In genomic region chr20:31988430-31989015, GRCh38 we compare ENCODE assay signal across 20 cellular contexts. TPM values are rescaled to one million over a fixed set of nuclear protein-coding genes. Genes with fewer than 3 reads are reported as not detected.
DNase-seq lines count a peak whose midpoint lies in the region; ATAC-seq, FAIRE-seq and TF ChIP-seq lines count a peak whose summit lies in the region.
"Had no signal": no experiment of that assay in that cellular context is flagged by ENCODE, and none has a peak within 500 bp of the region (broad histone marks: within the 10 kb centered on the region; RNA-seq: fewer than 3 reads in every experiment).

No MANE protein-coding gene starts in this region.

- intact Hi-C loops in left colon (cut with DNase I, micrococcal nuclease): no loop called here

- H3K4me3 ChIP-seq in A549: no peak overlapping the region
- H3K4me3 ChIP-seq: SJCRH30 had no signal

- TF ChIP-seq RAD21 in A549 (conservative IDR thresholded peaks at IDR 0.05 in 1 of 2, IDR thresholded peaks at IDR 0.05 in 1 of 2): no peak

- H3K4me1 ChIP-seq in A549: peaks cover 22% of the 10 kb centered on the region

- H3K27ac Mint-ChIP-seq in activated naive CD8-positive, alpha-beta T cell treated with anti-CD3 and anti-CD28 coated beads, Interleukin-2, amount 50 U/mL, for 24 hours: no peak overlapping the region
- peak overlapping the region; percentile 1 for H3K27ac Mint-ChIP-seq in glutamatergic neuron (ENCODE audit: unreplicated experiment)

- no peak for TF ChIP-seq EP300 in A549 (IDR thresholded peaks at IDR 0.05)

- H3K9me3 Mint-ChIP-seq in activated naive CD8-positive, alpha-beta T cell treated with anti-CD3 and anti-CD28 coated beads, Interleukin-2, amount 50 U/mL, for 24 hours: no peaks in the 10 kb centered on the region
- peaks cover 15% of the 10 kb centered on the region for H3K9me3 Mint-ChIP-seq in glutamatergic neuron (ENCODE audit: unreplicated experiment)

- no peak for FAIRE-seq in A549 (lab: Jason Lieb, UNC)
- FAIRE-seq: G401.6 had no signal

- peak overlapping the region; percentile 67 to 82 for H3K27ac ChIP-seq in A549
- H3K27ac ChIP-seq: C4-2B, SJCRH30 had no signal

- ATAC-seq in A549 (peak in 1 of 2 experiments; percentile 35; a peak in 3 of 6 replicates), HG03025 (IDR thresholded peaks at IDR 0.05; ENCODE audit: low FRiP score, unreplicated experiment) (no peak), left colon (no peak)
- ATAC-seq in activated naive CD8-positive, alpha-beta T cell treated with anti-CD3 and anti-CD28 coated beads, Interleukin-2, amount 50 U/mL, for 24 hours: peak; percentile 85

- peaks cover 7% of the 10 kb centered on the region for H3K4me1 Mint-ChIP-seq in activated naive CD8-positive, alpha-beta T cell treated with anti-CD3 and anti-CD28 coated beads, Interleukin-2, amount 50 U/mL, for 24 hours
- peaks cover 37% of the 10 kb centered on the region for H3K4me1 Mint-ChIP-seq in glutamatergic neuron (ENCODE audit: low read depth, unreplicated experiment)

- TF ChIP-seq POLR2A in A549 (IDR thresholded peaks at IDR 0.05; ENCODE audit: low read length): no peak

- H3K36me3 Mint-ChIP-seq in activated naive CD8-positive, alpha-beta T cell treated with anti-CD3 and anti-CD28 coated beads, Interleukin-2, amount 50 U/mL, for 24 hours (ENCODE audit: low read depth): no peaks in the 10 kb centered on the region
- peaks cover 4% of the 10 kb centered on the region for H3K36me3 Mint-ChIP-seq in glutamatergic neuron (ENCODE audit: unreplicated experiment)

- POLR2A ChIA-PET in A549 (lab: Yijun Ruan, JAX): no interaction called here

- CTCF ChIA-PET in A549 (lab: Yijun Ruan, JAX): interaction anchor here (0.6 to 1.7 kb wide), 5 partner anchors 16 to 165 kb away, joined by 3 to 6 read pairs (median 3); no protein-coding TSS in a partner anchor

- H3K9me3 ChIP-seq in A549: no peaks in the 10 kb centered on the region
- H3K9me3 ChIP-seq: SJCRH30 had no signal

- peaks cover 9% of the 10 kb centered on the region for H3K27me3 Mint-ChIP-seq in activated naive CD8-positive, alpha-beta T cell treated with anti-CD3 and anti-CD28 coated beads, Interleukin-2, amount 50 U/mL, for 24 hours
- peaks cover 16% of the 10 kb centered on the region for H3K27me3 Mint-ChIP-seq in glutamatergic neuron (ENCODE audit: unreplicated experiment)

- no peak overlapping the region for H3K4me3 Mint-ChIP-seq in activated naive CD8-positive, alpha-beta T cell treated with anti-CD3 and anti-CD28 coated beads, Interleukin-2, amount 50 U/mL, for 24 hours
- H3K4me3 Mint-ChIP-seq in glutamatergic neuron (ENCODE audit: unreplicated experiment): peak overlapping the region; percentile 3

- WGBS in A549 (ENCODE audit: missing lambda C conversion rate): 53% methylated on average over 5 of the region's 5 CpGs

- DNase-seq in A549 (ENCODE audit: low read depth in 1 of 2, low spot score in 1 of 2) (peak in 1 of 2 experiments; percentile 35), ELR (ENCODE audit: low read depth) (peak; percentile 49), glutamatergic neuron (no peak), left colon (no peak), kidney glomerular epithelial cell (lab: John Stamatoyannopoulos, UW) (no peak), NCI-H1417 (lab: John Stamatoyannopoulos, UW) (no peak)
- DNase-seq in activated naive CD8-positive, alpha-beta T cell treated with anti-CD3 and anti-CD28 coated beads, Interleukin-2, amount 50 U/mL, for 24 hours: peak; percentile 18
- DNase-seq: AML-193, DND-41, NCI-H1436, NCI-H1930, NCI-H226 had no signal

- H3K4me2 ChIP-seq in A549: peak overlapping the region; percentile 68

- TF ChIP-seq CTCF in A549 (IDR thresholded peaks at IDR 0.05) (no peak), glutamatergic neuron (IDR thresholded peaks at IDR 0.05; ENCODE audit: partially characterized antibody, unreplicated experiment) (no peak)

TF ChIP-seq in A549, 52 proteins besides CTCF, POLR2A, EP300 and RAD21:
- TF ChIP-seq MAFK (IDR thresholded peaks at IDR 0.05; ENCODE audit: partially characterized antibody) (no peak), MAZ (IDR thresholded peaks at IDR 0.05; ENCODE audit: borderline replicate concordance, low read depth, low read length) (no peak), FOSL2 (IDR thresholded peaks at IDR 0.05) (no peak), FOSL2 (CRISPR knock-in tag; IDR thresholded peaks at IDR 0.05) (peak; percentile 24), RNF2 (IDR thresholded peaks at IDR 0.05; ENCODE audit: borderline replicate concordance, low read depth) (no peak), MYC (IDR thresholded peaks at IDR 0.05; ENCODE audit: borderline replicate concordance, low read length) (no peak), TFCP2L1 (CRISPR knock-in tag; IDR thresholded peaks at IDR 0.05) (no peak), TP53 (CRISPR knock-in tag; IDR thresholded peaks at IDR 0.05) (no peak), ZFP36 (IDR thresholded peaks at IDR 0.05; ENCODE audit: borderline replicate concordance, partially characterized antibody) (peak; percentile 88), RARB (CRISPR knock-in tag; IDR thresholded peaks at IDR 0.05) (no peak), GATA3 (IDR thresholded peaks at IDR 0.05; ENCODE audit: borderline replicate concordance) (no peak)
- TF ChIP-seq, protein P1, sequence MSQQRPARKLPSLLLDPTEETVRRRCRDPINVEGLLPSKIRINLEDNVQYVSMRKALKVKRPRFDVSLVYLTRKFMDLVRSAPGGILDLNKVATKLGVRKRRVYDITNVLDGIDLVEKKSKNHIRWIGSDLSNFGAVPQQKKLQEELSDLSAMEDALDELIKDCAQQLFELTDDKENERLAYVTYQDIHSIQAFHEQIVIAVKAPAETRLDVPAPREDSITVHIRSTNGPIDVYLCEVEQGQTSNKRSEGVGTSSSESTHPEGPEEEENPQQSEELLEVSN (IDR thresholded peaks at IDR 0.05; ENCODE audit: borderline replicate concordance, low read depth): no peak

RNA-seq across cellular contexts. Expression of gene XKR7, which starts 20.6 kb away (rescaled TPM):
- not detected in 2 replicates for polyA plus RNA-seq in A549 (2011; rRNA removed)
- not detected in 2 replicates for polyA plus RNA-seq in A549 (2012; cell fraction: cytosol; rRNA removed)
- not detected in 2 replicates for polyA plus RNA-seq in A549 (2012; cell fraction: nucleus; rRNA removed)
- 0.01 TPM in 1 of 3 replicates, not detected in the others for polyA plus RNA-seq in A549 (2017; fragmentation: RNase III; extraction: RNeasy Plus Mini Kit Qiagen cat#74134 plus additional on column Dnase treatment)
- polyA minus RNA-seq in A549 (2011; rRNA and poly(A)+ RNA removed): not detected in 2 replicates
- 284 TPM for total RNA-seq in glutamatergic neuron (ENCODE audit: unreplicated experiment)
- under 1 TPM; 0.06 to 0.11 TPM for total RNA-seq in left colon
- total RNA-seq: H4, HT-29, PC-3 had no signal

RNA-seq across cellular contexts. Expression of gene CCM2L, which starts 21.7 kb away (rescaled TPM):
- polyA plus RNA-seq in A549 (2011; rRNA removed) (0.05 and 0.13 TPM in 2 replicates), A549 (2017; fragmentation: RNase III; extraction: RNeasy Plus Mini Kit Qiagen cat#74134 plus additional on column Dnase treatment) (0.13 to 0.32 TPM (median 0.18 TPM) in 3 replicates)
- polyA plus RNA-seq in A549 (2012; cell fraction: cytosol; rRNA removed): 0.05 and 0.27 TPM in 2 replicates
- 0.12 and 0.17 TPM in 2 replicates for polyA plus RNA-seq in A549 (2012; cell fraction: nucleus; rRNA removed)
- polyA minus RNA-seq in A549 (2011; rRNA and poly(A)+ RNA removed): not detected in 2 replicates
- total RNA-seq in glutamatergic neuron (ENCODE audit: unreplicated experiment) (6.3 TPM), left colon (1 to 10 TPM; 1.7 to 2.0 TPM)
- total RNA-seq: M059J, PC-3 had no signal

RNA-seq across cellular contexts. Expression of gene PDRG1, which starts 36.7 kb away (rescaled TPM):
- polyA plus RNA-seq in A549 (2011; rRNA removed) (15.3 and 20.7 TPM in 2 replicates), A549 (2017; fragmentation: RNase III; extraction: RNeasy Plus Mini Kit Qiagen cat#74134 plus additional on column Dnase treatment) (25.2 to 27.8 TPM (median 27.2 TPM) in 3 replicates)
- polyA plus RNA-seq in A549 (2012; cell fraction: cytosol; rRNA removed): 24.0 and 25.3 TPM in 2 replicates
- 12.6 and 14.3 TPM in 2 replicates for polyA plus RNA-seq in A549 (2012; cell fraction: nucleus; rRNA removed)
- polyA minus RNA-seq in A549 (2011; rRNA and poly(A)+ RNA removed): 2.7 and 3.0 TPM in 2 replicates
- total RNA-seq in glutamatergic neuron (ENCODE audit: unreplicated experiment) (69.5 TPM), left colon (1 to 10 TPM; 7.3 to 8.0 TPM)

Comparison
In these comparisons a context has a peak if more than half of its experiments do, and no peak if none do; other contexts are left out.
1. DNase-seq: peak in ELR (single experiment) and activated naive CD8-positive, alpha-beta T cell treated with anti-CD3 and anti-CD28 coated beads, Interleukin-2, amount 50 U/mL, for 24 hours (single experiment); none in glutamatergic neuron (single experiment), left colon (0 of 2), kidney glomerular epithelial cell (single experiment) and NCI-H1417 (0 of 3).
2. RNA of gene XKR7, which starts 20.6 kb away (total RNA-seq): 284 TPM in glutamatergic neuron (single experiment); 0.06 to 0.11 TPM in left colon; every median in the first group is over 100 times any median in the second.